ENCODE assay signal across 27 cellular contexts in genomic region chr5:63154480-63155309, GRCh38.
"Had no signal": no experiment of that assay in that cellular context is flagged by ENCODE, and none has a peak within 500 bp of the region (broad histone marks: within the 10 kb centered on the region; RNA-seq: fewer than 3 reads in every experiment).

No MANE protein-coding gene starts in this region.

- H3K4me3 Mint-ChIP-seq: activated naive CD4-positive, alpha-beta T cell treated with anti-CD3 and anti-CD28 coated beads for 36 hours; activated naive CD8-positive, alpha-beta T cell treated with anti-CD3 and anti-CD28 coated beads for 36 hours; brain; immature natural killer cell; nephron had no signal

- H3K9me3 Mint-ChIP-seq: activated naive CD8-positive, alpha-beta T cell treated with anti-CD3 and anti-CD28 coated beads for 36 hours; nephron had no signal

- H3K27ac ChIP-seq: adrenal gland, cardiac muscle cell, colonic mucosa, gastroesophageal sphincter, lower lobe of right lung, neutrophil, right atrium auricular region, spleen, testis, uterus had no signal

- H3K4me1 Mint-ChIP-seq: activated naive CD8-positive, alpha-beta T cell treated with anti-CD3 and anti-CD28 coated beads for 36 hours; brain; immature natural killer cell; nephron had no signal

- H3K27me3 Mint-ChIP-seq: activated naive CD8-positive, alpha-beta T cell treated with anti-CD3 and anti-CD28 coated beads for 36 hours; brain had no signal

- DNase-seq: activated CD4-positive, alpha-beta T cell treated with anti-CD3 and anti-CD28 coated beads for 48 hours; activated CD4-positive, alpha-beta T cell treated with anti-CD3 and anti-CD28 coated beads, Interleukin-2, amount 50 U/mL, for 48 hours; activated CD8-positive, alpha-beta memory T cell treated with anti-CD3 and anti-CD28 coated beads for 24 hours; activated effector memory CD4-positive, alpha-beta T cell treated with Interleukin-2 at 50 U/mL for 16 hours; activated naive CD4-positive, alpha-beta T cell treated with anti-CD3 and anti-CD28 coated beads for 36 hours; activated naive CD8-positive, alpha-beta T cell treated with anti-CD3 and anti-CD28 coated beads for 36 hours; adrenal gland; aorta; cerebellar nuclear complex; colonic mucosa; effector CD8-positive, alpha-beta T cell; hippocampal formation; immature natural killer cell; kidney; lower lobe of right lung; mucosa of descending colon; spleen; stimulated activated CD4-positive, alpha-beta T cell treated with anti-CD3 and anti-CD28 coated beads, Interleukin-4, amount 100 ng/mL, for 1 hour; stimulated activated naive CD8-positive, alpha-beta T cell treated with anti-CD3 and anti-CD28 coated beads, Interleukin-15, Interleukin-2, amounts not matched to agents 100 U/mL and 50 U/mL, for 24 hours; testis; uterus had no signal

- FAIRE-seq: kidney had no signal

- H3K27ac Mint-ChIP-seq: activated naive CD4-positive, alpha-beta T cell treated with anti-CD3 and anti-CD28 coated beads for 36 hours; activated naive CD8-positive, alpha-beta T cell treated with anti-CD3 and anti-CD28 coated beads for 36 hours; immature natural killer cell; nephron had no signal

- H3K4me1 ChIP-seq: adrenal gland, colonic mucosa, lower lobe of right lung, right atrium auricular region, spleen, testis, uterus had no signal

- H3K9me3 ChIP-seq: adrenal gland, colonic mucosa, gastroesophageal sphincter, lower lobe of right lung, neutrophil, right atrium auricular region, spleen, testis, uterus had no signal

- H3K36me3 Mint-ChIP-seq: activated naive CD8-positive, alpha-beta T cell treated with anti-CD3 and anti-CD28 coated beads for 36 hours; brain; immature natural killer cell had no signal

- H3K27me3 ChIP-seq: adrenal gland, cardiac muscle cell, colonic mucosa, gastroesophageal sphincter, neutrophil, right atrium auricular region, spleen, testis, uterus had no signal

- H3K4me3 ChIP-seq: adrenal gland, cardiac muscle cell, colonic mucosa, gastroesophageal sphincter, lower lobe of right lung, mucosa of descending colon, right atrium auricular region, spleen, testis, uterus had no signal

- ATAC-seq: gastroesophageal sphincter; lower lobe of right lung; mucosa of descending colon; stimulated activated naive CD8-positive, alpha-beta T cell treated with anti-CD3 and anti-CD28 coated beads, Interleukin-15, Interleukin-2, amounts not matched to agents 100 U/mL and 50 U/mL, for 24 hours had no signal

- H3K36me3 ChIP-seq: adrenal gland, cardiac muscle cell, colonic mucosa, gastroesophageal sphincter, lower lobe of right lung, neutrophil, right atrium auricular region, spleen, uterus had no signal
